Comparison of ENCODE assay signal across 10 cellular contexts in the genomic region with DNA sequence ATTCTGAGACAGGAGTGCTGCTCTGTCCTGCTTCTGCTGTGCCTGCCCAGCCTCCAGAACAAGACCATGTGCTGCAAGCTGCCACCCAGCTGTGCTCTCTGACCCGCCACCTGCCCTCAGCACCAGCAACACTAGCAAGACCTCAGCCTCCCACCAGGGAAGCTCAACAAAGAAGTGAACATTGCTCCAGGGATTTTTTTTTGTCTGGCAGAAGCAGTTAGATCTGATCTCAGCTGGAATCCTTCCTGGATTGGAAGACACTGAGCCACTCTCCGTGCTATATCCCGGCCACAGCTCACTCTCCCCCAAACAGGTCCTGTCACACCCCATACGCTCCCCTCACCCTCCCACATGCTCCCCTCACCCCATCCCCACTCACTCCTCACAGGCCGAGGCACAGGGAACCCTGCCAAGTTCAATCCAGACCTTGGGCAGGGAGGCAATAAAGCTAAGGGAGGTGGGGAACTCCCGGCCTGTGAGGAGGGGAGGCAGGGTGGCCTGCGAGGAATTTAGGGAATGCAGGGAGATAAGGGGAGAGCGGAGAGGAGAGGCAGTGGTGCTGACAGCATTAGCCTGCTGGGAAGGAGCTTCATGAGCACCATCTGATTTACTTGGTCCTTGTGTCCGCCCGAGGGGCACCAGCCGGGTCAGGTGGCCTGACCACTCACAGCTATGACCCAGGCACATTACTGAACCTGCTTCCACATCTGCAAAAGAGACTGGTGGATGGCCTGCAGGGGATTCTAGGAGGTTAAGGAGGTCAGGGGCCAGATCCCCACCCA. TPM values are rescaled to one million over a fixed set of nuclear protein-coding genes. Genes with fewer than 3 reads are reported as not detected.
DNase-seq lines count a peak whose midpoint lies in the region; ATAC-seq and TF ChIP-seq lines count a peak whose summit lies in the region.
"Had no signal": no experiment of that assay in that cellular context is flagged by ENCODE, and none has a peak within 500 bp of the region (broad histone marks: within the 10 kb centered on the region; RNA-seq: fewer than 3 reads in every experiment).

No MANE protein-coding gene starts in this region.

- TF ChIP-seq CTCF in AG04449 (IDR thresholded peaks at IDR 0.05; ENCODE audit: insufficient read depth, low read length, missing control alignments) (no peak), colonic mucosa (IDR thresholded peaks at IDR 0.05) (no peak), GM20000 (IDR thresholded peaks at IDR 0.05; ENCODE audit: extremely low read depth, missing control alignments) (no peak)

- no peaks in the 10 kb centered on the region for H3K36me3 Mint-ChIP-seq in activated naive CD8-positive, alpha-beta T cell treated with anti-CD3 and anti-CD28 coated beads, Interleukin-2, amount 50 U/mL, for 24 hours (ENCODE audit: low read depth)

- peaks cover 65% of the 10 kb centered on the region for H3K4me1 ChIP-seq in colonic mucosa
- H3K4me1 ChIP-seq in mesenchymal stem cell (ENCODE audit: control insufficient read depth, insufficient read depth, low read depth, low read length): peaks cover 80% of the 10 kb centered on the region

- H3K9ac ChIP-seq in colonic mucosa (ENCODE audit: low read depth in 2 of 2, low read length in 2 of 2): peak overlapping the region; percentile 38 to 75
- H3K9ac ChIP-seq in mesenchymal stem cell (ENCODE audit: low read length): no peak overlapping the region

- intact Hi-C loops in colonic mucosa (cut with DNase I): no loop called here

- no peak for ATAC-seq in activated naive CD8-positive, alpha-beta T cell treated with anti-CD3 and anti-CD28 coated beads, Interleukin-2, amount 50 U/mL, for 24 hours

- no peak overlapping the region for H4K8ac ChIP-seq in mesenchymal stem cell (ENCODE audit: low read length)

- H4K91ac ChIP-seq in mesenchymal stem cell (ENCODE audit: low read length): no peak overlapping the region

- H3K27me3 ChIP-seq in colonic mucosa: no peaks in the 10 kb centered on the region
- H3K27me3 ChIP-seq in mesenchymal stem cell (ENCODE audit: control insufficient read depth in 1 of 2, insufficient read depth in 1 of 2, low read length in 2 of 2): peaks cover 19 to 41% of the 10 kb centered on the region in 2 experiments

- no peaks in the 10 kb centered on the region for H3K27me3 Mint-ChIP-seq in activated naive CD8-positive, alpha-beta T cell treated with anti-CD3 and anti-CD28 coated beads, Interleukin-2, amount 50 U/mL, for 24 hours

- CTCF ChIA-PET in AG04449 (lab: Yijun Ruan, JAX): interaction anchor here (0.7 to 3.3 kb wide), 8 partner anchors 10 to 619 kb away, joined by 3 to 10 read pairs (median 4); no protein-coding TSS in a partner anchor

- H2AFZ ChIP-seq in mesenchymal stem cell (ENCODE audit: low read depth, low read length): no peak overlapping the region

- no peak overlapping the region for H2BK120ac ChIP-seq in mesenchymal stem cell (ENCODE audit: low read depth, low read length)

- H3K4me2 ChIP-seq in mesenchymal stem cell (ENCODE audit: low read length, poor library complexity, severe bottlenecking): peak overlapping the region; percentile 39

- H2BK15ac ChIP-seq in mesenchymal stem cell (ENCODE audit: low read depth, poor library complexity, severe bottlenecking): no peak overlapping the region

- peaks cover 6% of the 10 kb centered on the region for H3K4me1 Mint-ChIP-seq in activated naive CD8-positive, alpha-beta T cell treated with anti-CD3 and anti-CD28 coated beads, Interleukin-2, amount 50 U/mL, for 24 hours

- no peak overlapping the region for H3K23ac ChIP-seq in mesenchymal stem cell (ENCODE audit: low read length in 2 of 2)

- H3K36me3 ChIP-seq in colonic mucosa (no peaks in the 10 kb centered on the region), mesenchymal stem cell (ENCODE audit: control insufficient read depth in 1 of 2, insufficient read depth in 2 of 2, low read depth in 1 of 2, low read length in 2 of 2) (no peaks in the 10 kb centered on the region)
- H3K36me3 ChIP-seq: thoracic aorta had no signal

- WGBS in mesenchymal stem cell: 18% methylated on average over 10 of the region's 11 CpGs

- no peak overlapping the region for H3K27ac Mint-ChIP-seq in activated naive CD8-positive, alpha-beta T cell treated with anti-CD3 and anti-CD28 coated beads, Interleukin-2, amount 50 U/mL, for 24 hours

- H3K79me1 ChIP-seq in mesenchymal stem cell (replicated peaks; ENCODE audit: low read length, poor library complexity, severe bottlenecking): peaks cover 6% of the 10 kb centered on the region

- no peak overlapping the region for H3K4ac ChIP-seq in mesenchymal stem cell (ENCODE audit: low read depth in 1 of 2, low read length in 2 of 2)

- H3K14ac ChIP-seq in mesenchymal stem cell (ENCODE audit: low read length in 2 of 2): no peak overlapping the region

- POLR2A ChIA-PET in AG04449 (lab: Yijun Ruan, JAX): interaction anchor here (1.2 to 1.4 kb wide), 2 partner anchors 37 to 46 kb away, joined by 3 to 4 read pairs; no protein-coding TSS in a partner anchor

- H3K4me3 ChIP-seq in AG04449 (ENCODE audit: low read depth, low read length) (no peak overlapping the region), colonic mucosa (no peak overlapping the region), mesenchymal stem cell (ENCODE audit: insufficient read depth in 1 of 2, low read depth in 1 of 2, low read length in 2 of 2) (no peak overlapping the region)
- H3K4me3 ChIP-seq: thoracic aorta had no signal

- H3K18ac ChIP-seq in mesenchymal stem cell (ENCODE audit: low read depth in 1 of 2, low read length in 2 of 2): no peak overlapping the region

- H2BK12ac ChIP-seq in mesenchymal stem cell (ENCODE audit: low read length in 2 of 2): no peak overlapping the region

- no peak overlapping the region for H2AK5ac ChIP-seq in mesenchymal stem cell (ENCODE audit: low read length, severe bottlenecking)

- H2BK5ac ChIP-seq in mesenchymal stem cell (ENCODE audit: low read depth, low read length, poor library complexity, severe bottlenecking): no peak overlapping the region

- H3K9me3 ChIP-seq in colonic mucosa: no peaks in the 10 kb centered on the region
- H3K9me3 ChIP-seq in mesenchymal stem cell (ENCODE audit: control insufficient read depth, low read length): no peaks in the 10 kb centered on the region
- H3K9me3 ChIP-seq: thoracic aorta had no signal

- H3K9me3 Mint-ChIP-seq in activated naive CD8-positive, alpha-beta T cell treated with anti-CD3 and anti-CD28 coated beads, Interleukin-2, amount 50 U/mL, for 24 hours: no peaks in the 10 kb centered on the region

- H3K27ac ChIP-seq in colonic mucosa (peak overlapping the region; percentile 44), mesenchymal stem cell (ENCODE audit: low read length, poor library complexity, severe bottlenecking) (peak overlapping the region; percentile 66)
- H3K27ac ChIP-seq: thoracic aorta had no signal

- H3K4me3 Mint-ChIP-seq in activated naive CD8-positive, alpha-beta T cell treated with anti-CD3 and anti-CD28 coated beads, Interleukin-2, amount 50 U/mL, for 24 hours: no peak overlapping the region

- DNase-seq in AG04449 (ENCODE audit: low read depth, low spot score) (peak; percentile 55), NAMALWA (ENCODE audit: low spot score) (peak; percentile 63), colonic mucosa (peak; percentile 81), mesenchymal stem cell (peak; percentile 50), GM20000 (ENCODE audit: low spot score) (no peak), SKM-1 treated with dmso at 0.1 percent for 144 hours (lab: John Stamatoyannopoulos, UW; ENCODE audit: unreplicated experiment) (no peak), NCI-H2029 (lab: John Stamatoyannopoulos, UW) (no peak)
- no peak for DNase-seq in activated naive CD8-positive, alpha-beta T cell treated with anti-CD3 and anti-CD28 coated beads, Interleukin-2, amount 50 U/mL, for 24 hours
- DNase-seq: NCI-H2227 treated with DMSO at 0.1 percent for 48 hours had no signal

RNA-seq across cellular contexts. Expression of a gene that starts 29.7 kb away (rescaled TPM):
- 10 to 100 TPM; 54.0 to 73.4 TPM for total RNA-seq in colonic mucosa
- 1.1 TPM for polyA plus RNA-seq in mesenchymal stem cell (2013, experiment 1 of 2)
- 1.2 TPM for polyA plus RNA-seq in mesenchymal stem cell (2013, experiment 2 of 2)

Comparison
In these comparisons a context has a peak if more than half of its experiments do, and no peak if none do; other contexts are left out.
1. DNase-seq: peak in AG04449 (single experiment), NAMALWA (single experiment), colonic mucosa (single experiment) and mesenchymal stem cell (single experiment); none in GM20000 (single experiment), SKM-1 treated with dmso at 0.1 percent for 144 hours (single experiment), NCI-H2029 (single experiment) and activated naive CD8-positive, alpha-beta T cell treated with anti-CD3 and anti-CD28 coated beads, Interleukin-2, amount 50 U/mL, for 24 hours (single experiment).